ENCODE assay signal across 23 cellular contexts in genomic region chr2:14125561-14125960, GRCh38.
"Had no signal": no experiment of that assay in that cellular context is flagged by ENCODE, and none has a peak within 500 bp of the region (broad histone marks: within the 10 kb centered on the region; RNA-seq: fewer than 3 reads in every experiment).

No MANE protein-coding gene starts in this region.

- H3K36me3 Mint-ChIP-seq: naive thymus-derived CD4-positive, alpha-beta T cell; stimulated activated naive B cell treated with anti-CD40 and anti-IgM and Interleukin-4, amounts not matched to agents 10 μg/mL and 1 μg/mL and 100 μg/mL, for 72 hours had no signal

- H3K27me3 ChIP-seq: colonic mucosa, foreskin keratinocyte, hepatocyte, neutrophil, sigmoid colon, thyroid gland, upper lobe of left lung, uterus had no signal

- H3K27ac Mint-ChIP-seq: endodermal cell; naive thymus-derived CD4-positive, alpha-beta T cell; nephron progenitor cell; stimulated activated naive B cell treated with anti-CD40 and anti-IgM and Interleukin-4, amounts not matched to agents 10 μg/mL and 1 μg/mL and 100 μg/mL, for 72 hours; stimulated activated naive CD8-positive, alpha-beta T cell treated with anti-CD3 and anti-CD28 coated beads, Interleukin-15, amount 100 ng/mL, for 72 hours had no signal

- H3K4me2 ChIP-seq: hepatocyte had no signal

- H3K4me3 ChIP-seq: colonic mucosa, hepatocyte, psoas muscle, sigmoid colon, skin epidermis, thyroid gland, upper lobe of left lung, uterus had no signal

- H2AFZ ChIP-seq: hepatocyte had no signal

- H3K36me3 ChIP-seq: colonic mucosa, neutrophil, sigmoid colon, thyroid gland, upper lobe of left lung, uterus had no signal

- DNase-seq: colonic mucosa; effector CD4-positive, alpha-beta T cell; endodermal cell; erythroblast; foreskin keratinocyte; head of caudate nucleus; left colon; mammary epithelial cell; naive thymus-derived CD4-positive, alpha-beta T cell; nephron progenitor cell; psoas muscle; sigmoid colon; stimulated activated CD4-positive, alpha-beta T cell treated with anti-CD3 and anti-CD28 coated beads, Interleukin-2, amount 100 ng/mL, for 24 hours; stimulated activated CD4-positive, alpha-beta T cell treated with anti-CD3 and anti-CD28 coated beads, Interleukin-4, amount 100 ng/mL, for 4 hours; stimulated activated naive B cell treated with anti-CD40 and anti-IgM and Interleukin-4, amounts not matched to agents 10 μg/mL and 1 μg/mL and 100 μg/mL, for 72 hours; stimulated activated naive CD8-positive, alpha-beta T cell treated with anti-CD3 and anti-CD28 coated beads, Interleukin-15, amount 100 ng/mL, for 72 hours; thyroid gland; upper lobe of left lung; uterus had no signal

- H3K4me3 Mint-ChIP-seq: endodermal cell; naive thymus-derived CD4-positive, alpha-beta T cell; nephron progenitor cell; stimulated activated naive B cell treated with anti-CD40 and anti-IgM and Interleukin-4, amounts not matched to agents 10 μg/mL and 1 μg/mL and 100 μg/mL, for 72 hours; stimulated activated naive CD8-positive, alpha-beta T cell treated with anti-CD3 and anti-CD28 coated beads, Interleukin-15, amount 100 ng/mL, for 72 hours had no signal

- H3K27ac ChIP-seq: colonic mucosa, foreskin keratinocyte, hepatocyte, neutrophil, psoas muscle, sigmoid colon, skin epidermis, thyroid gland, upper lobe of left lung, uterus had no signal

- H3K4me1 Mint-ChIP-seq: endodermal cell; naive thymus-derived CD4-positive, alpha-beta T cell; nephron progenitor cell; stimulated activated naive B cell treated with anti-CD40 and anti-IgM and Interleukin-4, amounts not matched to agents 10 μg/mL and 1 μg/mL and 100 μg/mL, for 72 hours; stimulated activated naive CD8-positive, alpha-beta T cell treated with anti-CD3 and anti-CD28 coated beads, Interleukin-15, amount 100 ng/mL, for 72 hours had no signal

- FAIRE-seq: endothelial cell of umbilical vein had no signal

- H3K4me1 ChIP-seq: colonic mucosa, foreskin keratinocyte, psoas muscle, sigmoid colon, thyroid gland, upper lobe of left lung, uterus had no signal

- H3K27me3 Mint-ChIP-seq: naive thymus-derived CD4-positive, alpha-beta T cell; stimulated activated naive B cell treated with anti-CD40 and anti-IgM and Interleukin-4, amounts not matched to agents 10 μg/mL and 1 μg/mL and 100 μg/mL, for 72 hours; stimulated activated naive CD8-positive, alpha-beta T cell treated with anti-CD3 and anti-CD28 coated beads, Interleukin-15, amount 100 ng/mL, for 72 hours had no signal

- H3K79me2 ChIP-seq: hepatocyte had no signal

- ATAC-seq: foreskin keratinocyte; left colon; naive thymus-derived CD4-positive, alpha-beta T cell; psoas muscle; stimulated activated naive CD8-positive, alpha-beta T cell treated with anti-CD3 and anti-CD28 coated beads, Interleukin-15, amount 100 ng/mL, for 72 hours had no signal

- H3K9me3 Mint-ChIP-seq: endodermal cell, nephron progenitor cell had no signal

- H3K9me3 ChIP-seq: colonic mucosa, neutrophil, psoas muscle, sigmoid colon, thyroid gland, upper lobe of left lung, uterus had no signal
